28 cellular contexts compared by ENCODE assay signal in the genomic region with DNA sequence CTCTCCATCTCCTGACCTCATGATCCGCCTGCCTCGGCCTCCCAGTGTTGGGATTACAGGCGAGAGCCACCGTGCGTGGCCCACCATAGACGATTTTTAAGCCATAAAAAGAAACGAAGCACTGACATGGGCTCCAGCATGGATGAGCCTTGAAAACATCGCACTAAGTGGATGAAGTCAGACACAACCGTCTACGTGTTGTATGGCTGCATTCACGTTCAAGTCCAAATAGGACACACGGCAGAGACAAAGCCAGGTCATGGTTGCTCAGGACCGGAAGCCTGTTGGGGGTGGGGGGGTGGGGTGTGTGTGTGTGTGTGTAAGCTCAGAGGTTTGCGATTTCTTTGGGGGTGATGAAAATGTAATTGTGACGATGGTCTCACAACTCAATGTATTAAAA. TPM values are rescaled to one million over a fixed set of nuclear protein-coding genes. Genes with fewer than 3 reads are reported as not detected.
DNase-seq lines count a peak whose midpoint lies in the region; ATAC-seq, FAIRE-seq and TF ChIP-seq lines count a peak whose summit lies in the region.
"Had no signal": no experiment of that assay in that cellular context is flagged by ENCODE, and none has a peak within 500 bp of the region (broad histone marks: within the 10 kb centered on the region; RNA-seq: fewer than 3 reads in every experiment).

No MANE protein-coding gene starts in this region.

- H3K27ac Mint-ChIP-seq in Calu3 (ENCODE audit: unreplicated experiment) (peak overlapping the region; percentile 36), GM23338 (peak overlapping the region; percentile 76), endodermal cell (peak overlapping the region; percentile 71)
- H3K27ac Mint-ChIP-seq: activated CD8-positive, alpha-beta T cell treated with anti-CD3 and anti-CD28 coated beads for 36 hours; activated naive CD4-positive, alpha-beta T cell treated with anti-CD3 and anti-CD28 coated beads, Interleukin-2, amount 10 ng/mL, durations not matched to agents 7 days and 5 days; activated T-helper 17 cell treated with anti-CD3 and anti-CD28 coated beads, Interleukin-2, amount 50 U/mL, for 72 hours; natural killer cell had no signal

- WGBS in endodermal cell (ENCODE audit: insufficient coverage in 1 of 2, insufficient read length in 1 of 2), 2 experiments, result 84 to 93% methylated on average over 6 to 15 of the region's 15 CpGs

- H3K9me3 Mint-ChIP-seq in Calu3 (ENCODE audit: low read depth, unreplicated experiment) (no peaks in the 10 kb centered on the region), GM23338 (no peaks in the 10 kb centered on the region; the same call in 2 of the 3 replicates), endodermal cell (no peaks in the 10 kb centered on the region)
- H3K9me3 Mint-ChIP-seq: activated CD8-positive, alpha-beta T cell treated with anti-CD3 and anti-CD28 coated beads for 36 hours; activated naive CD4-positive, alpha-beta T cell treated with anti-CD3 and anti-CD28 coated beads, Interleukin-2, amount 10 ng/mL, durations not matched to agents 7 days and 5 days; activated T-helper 17 cell treated with anti-CD3 and anti-CD28 coated beads, Interleukin-2, amount 50 U/mL, for 72 hours; natural killer cell; stimulated activated naive B cell treated with anti-CD40 and anti-IgM and Interleukin-4, amounts not matched to agents 10 μg/mL and 1 μg/mL and 100 μg/mL, for 72 hours; T-cell had no signal

- H2AFZ ChIP-seq in GM23338, result no peak overlapping the region

- no peak for FAIRE-seq in D721Med (lab: Jason Lieb, UNC)
- FAIRE-seq: bronchial epithelial cell had no signal

- no peak overlapping the region for H3K27ac ChIP-seq in GM23338 (ENCODE audit: low read depth)
- no peak overlapping the region for H3K27ac ChIP-seq in endodermal cell (ENCODE audit: low read depth, low read length)
- H3K27ac ChIP-seq: BLaER1 treated with 17β-estradiol and CSF1 and Interleukin-3, amounts not matched to agents 10 nM and 100 nM; ovary; SJSA1; skin epidermis had no signal

- intact Hi-C loops in Calu3 (cut with micrococcal nuclease; ENCODE audit: unreplicated experiment), result no loop called here

- no TSS peak for BruUV-seq in Calu3 (replicated peaks; lab: Mats Ljungman, UMichigan)

- DNase-seq in Calu3 (no peak), GM23338 (ENCODE audit: low spot score) (no peak), RPMI7951 (ENCODE audit: low read depth) (peak; percentile 9), endodermal cell (no peak), NCI-H2107 treated with DMSO at 0.1 percent for 48 hours (lab: John Stamatoyannopoulos, UW; ENCODE audit: unreplicated experiment) (no peak), NCI-H146 treated with DMSO at 0.1 percent for 48 hours (lab: John Stamatoyannopoulos, UW; ENCODE audit: unreplicated experiment) (no peak), D721Med (ENCODE audit: insufficient read length, low spot score) (no peak), foreskin melanocyte (no peak)
- DNase-seq: activated CD8-positive, alpha-beta T cell treated with anti-CD3 and anti-CD28 coated beads for 36 hours; activated naive CD4-positive, alpha-beta T cell treated with anti-CD3 and anti-CD28 coated beads, Interleukin-2, amount 10 ng/mL, durations not matched to agents 7 days and 5 days; DMS79 treated with DMSO at 0.1 percent for 48 hours; GF-D8; hypothalamus; IMR-90; mucosa of descending colon; natural killer cell; NCI-H82; ovary; retina; RPMI8226; stimulated activated naive B cell treated with anti-CD40 and anti-IgM and Interleukin-4, amounts not matched to agents 10 μg/mL and 1 μg/mL and 100 μg/mL, for 72 hours; T-cell had no signal

- no peak overlapping the region for H3K4me3 Mint-ChIP-seq in Calu3 (ENCODE audit: low read depth, unreplicated experiment)
- no peak overlapping the region for H3K4me3 Mint-ChIP-seq in GM23338
- no peak overlapping the region for H3K4me3 Mint-ChIP-seq in endodermal cell
- H3K4me3 Mint-ChIP-seq: activated CD8-positive, alpha-beta T cell treated with anti-CD3 and anti-CD28 coated beads for 36 hours; activated naive CD4-positive, alpha-beta T cell treated with anti-CD3 and anti-CD28 coated beads, Interleukin-2, amount 10 ng/mL, durations not matched to agents 7 days and 5 days; activated T-helper 17 cell treated with anti-CD3 and anti-CD28 coated beads, Interleukin-2, amount 50 U/mL, for 72 hours; natural killer cell; stimulated activated naive B cell treated with anti-CD40 and anti-IgM and Interleukin-4, amounts not matched to agents 10 μg/mL and 1 μg/mL and 100 μg/mL, for 72 hours; T-cell had no signal

- H3K36me3 ChIP-seq in GM23338 (ENCODE audit: insufficient read depth) (no peaks in the 10 kb centered on the region), endodermal cell (ENCODE audit: control insufficient read depth, insufficient read depth, low read length) (peaks cover 15% of the 10 kb centered on the region)
- H3K36me3 ChIP-seq: ovary had no signal

- no peak overlapping the region for H3K4me3 ChIP-seq in GM23338
- H3K4me3 ChIP-seq in endodermal cell (ENCODE audit: low read length), result no peak overlapping the region
- H3K4me3 ChIP-seq: BLaER1 treated with 17β-estradiol and CSF1 and Interleukin-3, amounts not matched to agents 10 nM and 100 nM; lung; mucosa of descending colon; ovary; SJSA1; skin epidermis had no signal

- TF ChIP-seq CTCF in Calu3 (IDR thresholded peaks at IDR 0.05; ENCODE audit: unreplicated experiment) (no peak), GM23338 (conservative IDR thresholded peaks at IDR 0.05; ENCODE audit: low read depth in 2 of 2) (no peak), endodermal cell (conservative IDR thresholded peaks at IDR 0.05) (no peak), D721Med (IDR thresholded peaks at IDR 0.05; ENCODE audit: insufficient read depth, missing control alignments) (no peak)

- no peaks in the 10 kb centered on the region; the same call in 1 of the 2 replicates for H4K20me1 ChIP-seq in GM23338 (replicated peaks; ENCODE audit: insufficient read depth)

- no peak overlapping the region for H3K9ac ChIP-seq in endodermal cell (ENCODE audit: extremely low read depth, low read length, poor library complexity, severe bottlenecking)
- H3K9ac ChIP-seq: BLaER1 treated with 17β-estradiol and CSF1 and Interleukin-3, amounts not matched to agents 10 nM and 100 nM had no signal

- no peaks in the 10 kb centered on the region for H3K9me3 ChIP-seq in endodermal cell (ENCODE audit: control insufficient read depth, low read length)
- H3K9me3 ChIP-seq: BLaER1 treated with 17β-estradiol and CSF1 and Interleukin-3, amounts not matched to agents 10 nM and 100 nM; mucosa of descending colon; ovary; SJSA1 had no signal

- H3K79me2 ChIP-seq in GM23338 (replicated peaks; ENCODE audit: insufficient read depth), result no peaks in the 10 kb centered on the region

- H3F3A ChIP-seq in GM23338 (replicated peaks; ENCODE audit: low read depth), result peaks cover 33% of the 10 kb centered on the region

- H3K27me3 ChIP-seq in GM23338 (ENCODE audit: insufficient read depth) (no peaks in the 10 kb centered on the region), endodermal cell (ENCODE audit: control insufficient read depth, insufficient read depth, low read length, poor library complexity, severe bottlenecking) (no peaks in the 10 kb centered on the region)
- H3K27me3 ChIP-seq: BLaER1 treated with 17β-estradiol and CSF1 and Interleukin-3, amounts not matched to agents 10 nM and 100 nM; ovary; SJSA1 had no signal

- H3K4me1 ChIP-seq in GM23338 (ENCODE audit: insufficient read depth) (peaks cover 15% of the 10 kb centered on the region), endodermal cell (ENCODE audit: control insufficient read depth, insufficient read depth, low read length) (no peaks in the 10 kb centered on the region)
- H3K4me1 ChIP-seq: SJSA1 had no signal

- no peak for ATAC-seq in GM23338
- ATAC-seq: activated CD8-positive, alpha-beta T cell treated with anti-CD3 and anti-CD28 coated beads for 36 hours; activated T-helper 17 cell treated with anti-CD3 and anti-CD28 coated beads, Interleukin-2, amount 50 U/mL, for 72 hours; mucosa of descending colon; natural killer cell had no signal

- H3K9me2 ChIP-seq in GM23338 (ENCODE audit: insufficient read depth), result no peaks in the 10 kb centered on the region

- CTCF ChIA-PET in Calu3 (lab: Charles Lee), result interaction anchor here (0.7 kb wide), 1 partner anchor 10 kb away, joined by 3 read pairs; no protein-coding TSS in a partner anchor

- no peaks in the 10 kb centered on the region for H3K27me3 Mint-ChIP-seq in Calu3 (ENCODE audit: unreplicated experiment)
- peaks cover 19% of the 10 kb centered on the region for H3K27me3 Mint-ChIP-seq in GM23338 (ENCODE audit: insufficient read depth, low read depth, poor library complexity)
- H3K27me3 Mint-ChIP-seq in endodermal cell (ENCODE audit: insufficient read depth), result no peaks in the 10 kb centered on the region
- H3K27me3 Mint-ChIP-seq: activated CD8-positive, alpha-beta T cell treated with anti-CD3 and anti-CD28 coated beads for 36 hours; activated naive CD4-positive, alpha-beta T cell treated with anti-CD3 and anti-CD28 coated beads, Interleukin-2, amount 10 ng/mL, durations not matched to agents 7 days and 5 days; activated T-helper 17 cell treated with anti-CD3 and anti-CD28 coated beads, Interleukin-2, amount 50 U/mL, for 72 hours; stimulated activated naive B cell treated with anti-CD40 and anti-IgM and Interleukin-4, amounts not matched to agents 10 μg/mL and 1 μg/mL and 100 μg/mL, for 72 hours; T-cell had no signal

- H3K4me1 Mint-ChIP-seq in Calu3 (ENCODE audit: low read depth, unreplicated experiment), result no peaks in the 10 kb centered on the region
- H3K4me1 Mint-ChIP-seq in GM23338, result peaks cover 29% of the 10 kb centered on the region
- peaks cover 8% of the 10 kb centered on the region for H3K4me1 Mint-ChIP-seq in endodermal cell
- H3K4me1 Mint-ChIP-seq: activated naive CD4-positive, alpha-beta T cell treated with anti-CD3 and anti-CD28 coated beads, Interleukin-2, amount 10 ng/mL, durations not matched to agents 7 days and 5 days; activated T-helper 17 cell treated with anti-CD3 and anti-CD28 coated beads, Interleukin-2, amount 50 U/mL, for 72 hours had no signal

- H3K4me2 ChIP-seq in GM23338, result no peak overlapping the region; the same call in 1 of the 2 replicates
- H3K4me2 ChIP-seq: BLaER1 treated with 17β-estradiol and CSF1 and Interleukin-3, amounts not matched to agents 10 nM and 100 nM had no signal

- peaks cover 30% of the 10 kb centered on the region for H3K36me3 Mint-ChIP-seq in Calu3 (ENCODE audit: insufficient read depth, unreplicated experiment)
- H3K36me3 Mint-ChIP-seq in GM23338 (ENCODE audit: low read depth), result peaks cover 23% of the 10 kb centered on the region
- peaks cover 20% of the 10 kb centered on the region for H3K36me3 Mint-ChIP-seq in endodermal cell (ENCODE audit: low read depth)
- H3K36me3 Mint-ChIP-seq: natural killer cell had no signal

RNA-seq across cellular contexts. Expression of a gene that starts 10.0 kb away (rescaled TPM):
- total RNA-seq in Calu3 (2022) (64.7 and 71.4 TPM in 2 replicates), endodermal cell (10 to 100 TPM; 63.8 to 98.0 TPM)
- 51.9 and 59.2 TPM in 2 replicates for total RNA-seq in GM23338 (2014; rRNA removed; shearing (Covaris generic))
- polyA plus RNA-seq in GM23338 (2016; fragmentation: Nextera tagmentation; extraction: Ambion mirVana), result 48.1 and 48.9 TPM in 2 replicates
- 18.6 and 22.6 TPM in 2 replicates for total RNA-seq in RPMI7951 (2014; rRNA removed; shearing (Covaris generic))
- 36.8 TPM for polyA plus RNA-seq in endodermal cell (2013, experiment 1 of 2)
- 29.6 TPM for polyA plus RNA-seq in endodermal cell (2013, experiment 2 of 2)

RNA-seq across cellular contexts. Expression of a gene that starts 44.2 kb away (rescaled TPM):
- total RNA-seq in Calu3 (2022), result 0.45 and 0.76 TPM in 2 replicates
- total RNA-seq in GM23338 (2014; rRNA removed; shearing (Covaris generic)), result 1.5 and 1.7 TPM in 2 replicates
- 2.1 TPM in 2 replicates for polyA plus RNA-seq in GM23338 (2016; fragmentation: Nextera tagmentation; extraction: Ambion mirVana)
- 2.2 and 2.5 TPM in 2 replicates for total RNA-seq in RPMI7951 (2014; rRNA removed; shearing (Covaris generic))
- total RNA-seq in endodermal cell, result 10 to 100 TPM; 12.6 to 12.8 TPM
- 15.3 TPM for polyA plus RNA-seq in endodermal cell (2013, experiment 1 of 2)
- 26.2 TPM for polyA plus RNA-seq in endodermal cell (2013, experiment 2 of 2)
